ENCODE assay signal across 1 cellular context in genomic region chr17:75738218-75738802, GRCh38.
TF ChIP-seq lines count a peak whose summit lies in the region.

No MANE protein-coding gene starts in this region.

TF ChIP-seq in HEK293, 187 proteins besides CTCF, POLR2A, EP300 and RAD21 (continued from another document):
- no peak for TF ChIP-seq TCF7L2 (IDR thresholded peaks at IDR 0.05; ENCODE audit: borderline replicate concordance, low read depth, low read length)
- no peak for TF ChIP-seq ZSCAN4 (tag by site-specific recombination; IDR thresholded peaks at IDR 0.05)
- no peak for TF ChIP-seq ZNF514 (tag by site-specific recombination; IDR thresholded peaks at IDR 0.05)
- TF ChIP-seq ZNF529 (tag by site-specific recombination; IDR thresholded peaks at IDR 0.05; ENCODE audit: insufficient replicate concordance) = no peak
- TF ChIP-seq ZNF837 (tag by site-specific recombination; IDR thresholded peaks at IDR 0.05) = no peak
- no peak for TF ChIP-seq ZNF19 (tag by site-specific recombination; IDR thresholded peaks at IDR 0.05; ENCODE audit: low read depth)
